24 cellular contexts compared by ENCODE assay signal in genomic region chr9:87572719-87573118, GRCh38.
"Had no signal": no experiment of that assay in that cellular context is flagged by ENCODE, and none has a peak within 500 bp of the region (broad histone marks: within the 10 kb centered on the region; RNA-seq: fewer than 3 reads in every experiment).

No MANE protein-coding gene starts in this region.

- H3K79me2 ChIP-seq: parathyroid adenoma had no signal

- DNase-seq: activated CD4-positive, alpha-beta T cell treated with anti-CD3 and anti-CD28 coated beads for 1 hour; activated CD4-positive, alpha-beta T cell treated with anti-CD3 and anti-CD28 coated beads, Interleukin-2, amount 50 U/mL, for 1 hour; activated CD8-positive, alpha-beta T cell treated with anti-CD3 and anti-CD28 coated beads, Interleukin-2, amount 10 ng/mL, durations not matched to agents 7 days and 5 days; activated gamma-delta T cell treated with Interleukin-2 at 50 U/mL for 16 hours; immature natural killer cell; midbrain; stimulated activated CD4-positive, alpha-beta T cell treated with anti-CD3 and anti-CD28 coated beads, Interleukin-15, amount 100 ng/mL, for 24 hours; upper lobe of right lung; WERI-Rb-1 had no signal

- H3K4me1 ChIP-seq: breast epithelium had no signal

- H3K9ac ChIP-seq: parathyroid adenoma had no signal

- H3K9me3 ChIP-seq: adrenal gland, breast epithelium, neutrophil, thoracic aorta, upper lobe of right lung had no signal

- FAIRE-seq: astrocyte, endometrium had no signal

- H3K27me3 ChIP-seq: adrenal gland, breast epithelium, neutrophil, upper lobe of right lung had no signal

- H3K36me3 ChIP-seq: adrenal gland, breast epithelium, neutrophil, thoracic aorta, WERI-Rb-1 had no signal

- H3K27ac ChIP-seq: adrenal gland, breast epithelium, coronary artery, neutrophil, parathyroid adenoma, thoracic aorta, WERI-Rb-1 had no signal

- ATAC-seq: activated CD8-positive, alpha-beta T cell treated with anti-CD3 and anti-CD28 coated beads, Interleukin-2, amount 10 ng/mL, durations not matched to agents 7 days and 5 days; left lobe of liver; natural killer cell treated with Interleukin-12 subunit alpha and Interleukin-12 subunit beta and Interleukin-15 and Interleukin-18, amount 100 ng/mL, for 72 hours; sciatic nerve; SK-N-SH treated with all-trans-retinoic acid at 6 μM for 48 hours; stimulated activated memory B cell treated with anti-CD40 and anti-IgM and Interleukin-4, amounts not matched to agents 10 μg/mL and 1 μg/mL and 100 μg/mL, for 72 hours; upper lobe of right lung had no signal

- H3K4me3 ChIP-seq: adrenal gland, breast epithelium, coronary artery, lung, smooth muscle cell, thoracic aorta, upper lobe of right lung had no signal

- H2AFZ ChIP-seq: parathyroid adenoma had no signal

- H3K4me2 ChIP-seq: smooth muscle cell had no signal
